ENCODE assay signal across 18 cellular contexts in the genomic region with DNA sequence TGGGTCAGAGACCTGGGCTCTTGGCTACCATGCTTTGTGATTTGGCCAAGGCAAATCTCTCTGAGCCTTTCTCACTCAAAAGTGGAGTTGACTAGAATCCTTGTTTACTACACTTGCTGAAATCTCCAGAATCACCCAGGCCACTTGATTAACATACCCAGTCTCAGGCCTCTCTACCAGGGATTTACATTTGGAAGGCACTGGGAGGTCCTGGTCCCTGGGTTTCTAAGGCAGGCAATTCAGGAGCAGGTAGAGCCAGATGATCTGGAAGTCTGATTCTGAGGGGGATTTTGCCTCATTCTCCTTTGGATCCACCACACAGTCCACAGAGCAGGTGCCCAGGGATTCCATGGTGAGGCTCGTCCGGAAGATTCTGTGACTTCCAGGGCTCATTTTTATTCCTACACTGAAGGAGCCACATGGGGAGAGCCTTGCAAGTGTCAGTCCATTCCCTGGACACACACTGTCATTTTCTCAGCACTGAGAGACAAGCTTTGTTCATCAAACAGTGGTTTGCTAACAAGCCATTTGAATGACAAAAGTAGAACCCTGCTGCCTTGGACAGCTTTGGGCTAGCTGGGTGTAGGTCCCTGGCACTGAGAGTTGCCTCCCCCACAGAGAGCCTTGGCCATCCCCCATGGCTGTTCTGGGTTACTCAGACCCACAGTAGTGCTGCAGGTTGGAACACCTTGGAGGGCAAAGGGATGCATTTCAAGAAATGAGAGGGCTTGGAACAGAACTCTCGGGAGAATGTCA.
"Had no signal": no experiment of that assay in that cellular context is flagged by ENCODE, and none has a peak within 500 bp of the region (broad histone marks: within the 10 kb centered on the region; RNA-seq: fewer than 3 reads in every experiment).

No MANE protein-coding gene starts in this region.

- H3K36me3 Mint-ChIP-seq: activated naive CD8-positive, alpha-beta T cell had no signal

- H3K36me3 ChIP-seq: lower lobe of right lung, prostate gland, thoracic aorta, upper lobe of right lung, WERI-Rb-1 had no signal

- H3K4me3 Mint-ChIP-seq: activated naive CD8-positive, alpha-beta T cell; nephron had no signal

- H3K9me3 Mint-ChIP-seq: nephron had no signal

- H3K9me3 ChIP-seq: lower lobe of right lung, prostate gland, thoracic aorta, upper lobe of right lung had no signal

- H3K4me3 ChIP-seq: lower lobe of right lung, prostate gland, skin epidermis, thoracic aorta, upper lobe of right lung had no signal

- DNase-seq: activated CD4-positive, alpha-beta T cell treated with anti-CD3 and anti-CD28 coated beads, Interleukin-2, amount 50 U/mL, for 4 hours; dermis blood vessel endothelial cell; effector memory CD4-positive, alpha-beta T cell; glutamatergic neuron; lower lobe of right lung; right cardiac atrium; stimulated activated CD4-positive, alpha-beta T cell treated with anti-CD3 and anti-CD28 coated beads, Interleukin-15, amount 100 ng/mL, for 24 hours; stimulated activated CD4-positive, alpha-beta T cell treated with anti-CD3 and anti-CD28 coated beads, Interleukin-2, amount 100 ng/mL, for 48 hours; SW 1271; T-helper 2 cell; upper lobe of right lung; WERI-Rb-1 had no signal

- FAIRE-seq: keratinocyte had no signal

- H3K27me3 ChIP-seq: upper lobe of right lung had no signal

- H3K4me1 ChIP-seq: prostate gland, upper lobe of right lung had no signal

- ATAC-seq: lower lobe of right lung, right cardiac atrium, upper lobe of right lung had no signal

- H3K27ac ChIP-seq: lower lobe of right lung, prostate gland, skin epidermis, thoracic aorta, upper lobe of right lung, WERI-Rb-1 had no signal

- H3K27ac Mint-ChIP-seq: activated naive CD8-positive, alpha-beta T cell; nephron had no signal
